15 cellular contexts compared by ENCODE assay signal in the genomic region with DNA sequence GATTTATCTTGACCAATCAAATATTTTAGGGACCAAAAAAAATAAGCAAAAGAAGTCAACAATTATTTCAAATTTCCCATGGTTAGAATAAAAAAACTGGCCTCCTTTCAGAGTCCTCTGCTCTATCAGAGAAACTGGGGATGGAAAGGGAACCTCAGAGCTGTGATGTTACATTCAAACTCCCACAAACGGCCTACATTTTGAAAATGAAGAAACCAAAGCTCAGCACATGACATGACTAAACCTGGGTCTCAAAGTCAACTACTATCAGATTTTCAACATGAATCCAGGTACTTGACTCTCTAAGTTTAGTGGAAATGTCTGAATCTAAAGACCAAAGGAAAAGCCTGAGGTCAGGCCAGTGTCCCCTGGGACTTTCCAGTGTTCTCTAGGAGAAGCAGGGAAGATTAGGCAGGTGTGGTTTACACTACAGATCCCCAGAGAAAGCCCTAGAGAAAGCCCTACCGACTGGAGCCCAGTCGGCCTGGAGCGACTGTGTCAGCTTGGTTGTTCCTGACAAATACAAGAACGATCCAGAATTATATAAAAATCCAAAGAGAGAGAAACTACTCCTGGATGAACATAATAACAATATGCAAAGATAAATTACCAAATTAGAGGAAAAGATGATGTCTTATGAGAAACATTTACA. TPM values are rescaled to one million over a fixed set of nuclear protein-coding genes. Genes with fewer than 3 reads are reported as not detected.
DNase-seq lines count a peak whose midpoint lies in the region; ATAC-seq and TF ChIP-seq lines count a peak whose summit lies in the region.
"Had no signal": no experiment of that assay in that cellular context is flagged by ENCODE, and none has a peak within 500 bp of the region (broad histone marks: within the 10 kb centered on the region; RNA-seq: fewer than 3 reads in every experiment).

No MANE protein-coding gene starts in this region.

- H3K9me3 ChIP-seq in HEK293 (ENCODE audit: control insufficient read depth, insufficient read depth, low read depth, low read length) (no peaks in the 10 kb centered on the region), psoas muscle (no peaks in the 10 kb centered on the region), MM.1S (replicated peaks; ENCODE audit: insufficient read depth, low read length) (no peaks in the 10 kb centered on the region), OCI-LY7 (ENCODE audit: low read length) (no peaks in the 10 kb centered on the region)
- H3K9me3 ChIP-seq: left ventricle myocardium inferior had no signal

- H3K36me3 ChIP-seq in HEK293 (ENCODE audit: control insufficient read depth in 2 of 2, insufficient read depth in 1 of 2, low read length in 2 of 2) (no peaks in the 10 kb centered on the region), psoas muscle (ENCODE audit: insufficient read depth in 1 of 2, low read depth in 1 of 2) (no peaks in the 10 kb centered on the region), MM.1S (replicated peaks; ENCODE audit: insufficient read depth, low read length) (no peaks in the 10 kb centered on the region), OCI-LY7 (ENCODE audit: insufficient read depth, low read length) (peaks cover 8% of the 10 kb centered on the region)
- H3K36me3 ChIP-seq: cardiac muscle cell, left ventricle myocardium inferior had no signal

- H3K36me3 Mint-ChIP-seq in activated T-cell treated with anti-CD3 and anti-CD28 coated beads, Interleukin-2, amount 50 U/mL, for 72 hours (ENCODE audit: insufficient read depth in 2 of 2), result peaks cover 3 to 6% of the 10 kb centered on the region in 2 donors
- H3K36me3 Mint-ChIP-seq in WTC11, result no peaks in the 10 kb centered on the region

- H3K9ac ChIP-seq in MM.1S (ENCODE audit: low read length), result no peak overlapping the region

- no peaks in the 10 kb centered on the region for H3K27me3 ChIP-seq in psoas muscle (ENCODE audit: insufficient read depth in 3 of 3, low read length in 2 of 3)
- H3K27me3 ChIP-seq in MM.1S (replicated peaks; ENCODE audit: insufficient read depth, low read length), result no peaks in the 10 kb centered on the region
- H3K27me3 ChIP-seq: cardiac muscle cell had no signal

- BruUV-seq in OCI-LY7 (replicated peaks; lab: Mats Ljungman, UMichigan), result no TSS peak

- H3K4me3 ChIP-seq in HEK293 (ENCODE audit: low read depth, low read length), result no peak overlapping the region
- no peak overlapping the region for H3K4me3 ChIP-seq in psoas muscle
- H3K4me3 ChIP-seq in MM.1S (ENCODE audit: low read length), result no peak overlapping the region
- H3K4me3 ChIP-seq in OCI-LY7 (ENCODE audit: low read depth, low read length, poor library complexity, severe bottlenecking), result no peak overlapping the region
- H3K4me3 ChIP-seq: cardiac muscle cell, left ventricle myocardium inferior had no signal

- peaks cover 53% of the 10 kb centered on the region for H3K4me1 Mint-ChIP-seq in activated T-cell treated with anti-CD3 and anti-CD28 coated beads, Interleukin-2, amount 50 U/mL, for 72 hours (ENCODE audit: low read depth)
- H3K4me1 Mint-ChIP-seq in WTC11, result peaks cover 5% of the 10 kb centered on the region

- H3K4me3 Mint-ChIP-seq in activated T-cell treated with anti-CD3 and anti-CD28 coated beads, Interleukin-2, amount 50 U/mL, for 72 hours, result peak overlapping the region; percentile 8 to 65
- no peak overlapping the region for H3K4me3 Mint-ChIP-seq in WTC11
- H3K4me3 Mint-ChIP-seq: activated B cell treated with CpG ODN at 0.5 μM for 24 hours had no signal

- ATAC-seq in activated T-cell treated with anti-CD3 and anti-CD28 coated beads, Interleukin-2, amount 50 U/mL, for 72 hours (replicated peaks in 1 of 2), result peak; percentile 20 to 43
- ATAC-seq in WTC11 (peak; percentile 56), psoas muscle (no peak), HG03439 (IDR thresholded peaks at IDR 0.05; ENCODE audit: unreplicated experiment) (no peak)

- no peaks in the 10 kb centered on the region for H3F3A ChIP-seq in MM.1S (ENCODE audit: insufficient read depth, low read length)

- 38 to 53% (median 45%) methylated on average over 5 of the region's 5 CpGs for WGBS in psoas muscle, 3 donors

- H3K27me3 Mint-ChIP-seq in activated T-cell treated with anti-CD3 and anti-CD28 coated beads, Interleukin-2, amount 50 U/mL, for 72 hours (ENCODE audit: low read depth), result no peaks in the 10 kb centered on the region
- H3K27me3 Mint-ChIP-seq in WTC11 (ENCODE audit: low read depth), result no peaks in the 10 kb centered on the region
- H3K27me3 Mint-ChIP-seq: activated B cell treated with CpG ODN at 0.5 μM for 24 hours had no signal

- no peak overlapping the region for H3K4me2 ChIP-seq in MM.1S (ENCODE audit: low read depth, low read length)
- H3K4me2 ChIP-seq in OCI-LY7 (ENCODE audit: low read length), result no peak overlapping the region

- H3K4me1 ChIP-seq in HEK293 (ENCODE audit: control insufficient read depth, insufficient read depth, low read length), result peaks cover 10% of the 10 kb centered on the region; the same call in 1 of the 2 replicates
- H3K4me1 ChIP-seq in psoas muscle, result peaks cover 81% of the 10 kb centered on the region
- H3K4me1 ChIP-seq in MM.1S (ENCODE audit: low read length), result peaks cover 33% of the 10 kb centered on the region
- H3K4me1 ChIP-seq in OCI-LY7 (ENCODE audit: insufficient read depth, low read length, poor library complexity, severe bottlenecking), result peaks cover 5% of the 10 kb centered on the region

- peaks cover 0 to 2% of the 10 kb centered on the region in 2 donors for H3K9me3 Mint-ChIP-seq in activated T-cell treated with anti-CD3 and anti-CD28 coated beads, Interleukin-2, amount 50 U/mL, for 72 hours
- H3K9me3 Mint-ChIP-seq in WTC11, result 0 out of 2 replicates have a peak, but pooled peaks cover 4% of the 10 kb centered on the region

- intact Hi-C loops in psoas muscle (cut with DNase I) (no loop called here), OCI-LY7 (cut with micrococcal nuclease; ENCODE audit: unreplicated experiment) (no loop called here)

- H2AFZ ChIP-seq in MM.1S (ENCODE audit: low read length), result no peak overlapping the region
- H2AFZ ChIP-seq in OCI-LY7 (ENCODE audit: low read length), result no peak overlapping the region

- H3K27ac ChIP-seq in HEK293 (ENCODE audit: extremely low read depth, low read depth, low read length), result no peak overlapping the region
- peak overlapping the region; percentile 72 for H3K27ac ChIP-seq in psoas muscle
- H3K27ac ChIP-seq in MM.1S (ENCODE audit: low read length), result no peak overlapping the region
- H3K27ac ChIP-seq in OCI-LY7 (ENCODE audit: low read depth, low read length, poor library complexity, severe bottlenecking), result no peak overlapping the region
- H3K27ac ChIP-seq: cardiac muscle cell, left ventricle myocardium inferior had no signal

- peaks cover 4% of the 10 kb centered on the region; the same call in 1 of the 2 replicates for H4K20me1 ChIP-seq in MM.1S (ENCODE audit: insufficient read depth, low read length)
- peaks cover 29% of the 10 kb centered on the region for H4K20me1 ChIP-seq in OCI-LY7 (ENCODE audit: insufficient read depth, low read length)

- TF ChIP-seq CTCF in HEK293 (tag by site-specific recombination; IDR thresholded peaks at IDR 0.05) (no peak), WTC11 (IDR thresholded peaks at IDR 0.05) (no peak), psoas muscle (IDR thresholded peaks at IDR 0.05) (no peak), MM.1S (IDR thresholded peaks at IDR 0.05; ENCODE audit: low read length) (no peak), OCI-LY7 (conservative IDR thresholded peaks at IDR 0.05; ENCODE audit: low read length) (no peak)

- no peak for DNase-seq in activated T-cell treated with anti-CD3 and anti-CD28 coated beads, Interleukin-2, amount 50 U/mL, for 72 hours
- DNase-seq in activated T-cell treated with anti-CD3 and anti-CD28 coated beads for 4 hours (no peak), WTC11 (ENCODE audit: low spot score) (no peak), psoas muscle (no peak), MM.1S (no peak), OCI-LY7 (ENCODE audit: low spot score) (no peak)
- DNase-seq: activated B cell treated with CpG ODN at 0.5 μM for 24 hours; activated CD8-positive, alpha-beta memory T cell treated with anti-CD3 and anti-CD28 coated beads, Interleukin-2, amount 50 U/mL, for 48 hours; DMS79 treated with DMSO at 0.1 percent for 48 hours; left ventricle myocardium inferior; NCI-H146; NCI-H774 had no signal

- CTCF ChIA-PET in HEK293 (lab: Yijun Ruan, JAX) (no interaction called here), WTC11 (lab: Charles Lee) (no interaction called here), OCI-LY7 (lab: Charles Lee; ENCODE audit: unreplicated experiment) (no interaction called here)

- H3K9me2 ChIP-seq in MM.1S (replicated peaks; ENCODE audit: insufficient read depth, low read length) (no peaks in the 10 kb centered on the region), OCI-LY7 (ENCODE audit: insufficient read depth, low read length) (no peaks in the 10 kb centered on the region)

- H3K27ac Mint-ChIP-seq in activated T-cell treated with anti-CD3 and anti-CD28 coated beads, Interleukin-2, amount 50 U/mL, for 72 hours, result peak overlapping the region; percentile 59
- H3K27ac Mint-ChIP-seq in WTC11, result no peak overlapping the region
- H3K27ac Mint-ChIP-seq: activated B cell treated with CpG ODN at 0.5 μM for 24 hours had no signal

- H3K79me2 ChIP-seq in MM.1S (ENCODE audit: low read length) (peaks cover 97% of the 10 kb centered on the region), OCI-LY7 (ENCODE audit: insufficient read depth, low read depth, low read length) (peaks cover 97% of the 10 kb centered on the region)

- POLR2A ChIA-PET in HEK293 (lab: Yijun Ruan, JAX), result no interaction called here
- POLR2A ChIA-PET in WTC11 (lab: Charles Lee), result no interaction called here
- POLR2A ChIA-PET in OCI-LY7 (lab: Charles Lee), result interaction anchor here (1.3 kb wide), 1 partner anchor 19 kb away, joined by 3 read pairs; no protein-coding TSS in a partner anchor

TF ChIP-seq in HEK293, 187 proteins besides CTCF, POLR2A, EP300 and RAD21 (continues in another document):
- TF ChIP-seq ZSCAN16 (tag by site-specific recombination; IDR thresholded peaks at IDR 0.05), result no peak
- TF ChIP-seq ZBTB8A (tag by site-specific recombination; IDR thresholded peaks at IDR 0.05), result 0 out of 2 replicates have a peak, but pooled peaks have one; percentile 25

RNA-seq across cellular contexts. Expression of gene JAK1, which starts 24.8 kb away (rescaled TPM):
- total RNA-seq in activated T-cell treated with anti-CD3 and anti-CD28 coated beads, Interleukin-2, amount 50 U/mL, for 72 hours, result 100 to 1,000 TPM; 169 to 185 TPM
- 21.1 to 28.2 TPM (median 27.8 TPM) in 3 replicates for total RNA-seq in WTC11 (2021)
- total RNA-seq in psoas muscle, result 100 to 1,000 TPM; 101 to 137 (median 119) TPM
- polyA plus RNA-seq in psoas muscle, result 10 to 100 TPM; 33.7 to 80.3 (median 34.0) TPM
- total RNA-seq in OCI-LY7 (2014; rRNA removed; shearing (Covaris generic)), result 66.9 and 72.6 TPM in 2 replicates
- 86.8 and 106 TPM in 2 replicates for total RNA-seq in OCI-LY7 (2022)

Comparison
In these comparisons a context has a peak if more than half of its experiments do, and no peak if none do; other contexts are left out.
1. ATAC-seq: peak in activated T-cell treated with anti-CD3 and anti-CD28 coated beads, Interleukin-2, amount 50 U/mL, for 72 hours (2 of 2) and WTC11 (single experiment); none in psoas muscle (0 of 4) and HG03439 (single experiment).